Comparison of ENCODE assay signal across 23 cellular contexts in the genomic region with DNA sequence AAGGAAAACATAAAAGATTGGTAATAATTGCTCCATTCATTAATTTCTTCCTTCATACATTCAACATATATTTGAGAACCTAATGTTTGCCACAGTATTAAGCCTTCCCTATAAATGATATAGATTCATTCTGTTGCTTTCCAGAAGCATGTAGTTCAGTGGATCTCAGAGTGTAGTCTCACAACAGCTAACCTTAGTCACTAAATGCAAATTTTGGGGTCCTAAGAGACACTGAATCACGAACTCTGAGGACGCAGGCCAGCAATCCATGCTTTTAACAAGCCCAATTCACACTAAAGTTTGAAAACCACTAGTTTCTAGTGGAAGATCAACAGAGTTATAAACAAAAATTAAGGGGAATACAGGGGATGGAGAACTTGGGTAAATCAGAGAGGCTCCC. TPM values are rescaled to one million over a fixed set of nuclear protein-coding genes. Genes with fewer than 3 reads are reported as not detected.
DNase-seq lines count a peak whose midpoint lies in the region; ATAC-seq lines count a peak whose summit lies in the region.
"Had no signal": no experiment of that assay in that cellular context is flagged by ENCODE, and none has a peak within 500 bp of the region (broad histone marks: within the 10 kb centered on the region; RNA-seq: fewer than 3 reads in every experiment).

No MANE protein-coding gene starts in this region.

- H3K36me3 Mint-ChIP-seq in activated T-cell treated with anti-CD3 and anti-CD28 coated beads, Interleukin-2, amount 50 U/mL, for 72 hours (ENCODE audit: insufficient read depth in 2 of 2) = peaks cover 0 to 8% of the 10 kb centered on the region in 2 donors

- no peak overlapping the region for H3K4me3 Mint-ChIP-seq in activated T-cell treated with anti-CD3 and anti-CD28 coated beads, Interleukin-2, amount 50 U/mL, for 72 hours
- H3K4me3 Mint-ChIP-seq: CD8-positive, alpha-beta memory T cell had no signal

- no peak for ATAC-seq in activated T-cell treated with anti-CD3 and anti-CD28 coated beads, Interleukin-2, amount 50 U/mL, for 72 hours (replicated peaks in 1 of 2)
- peak; percentile 60 for ATAC-seq in HG03159 (IDR thresholded peaks at IDR 0.05; ENCODE audit: unreplicated experiment)
- no peak for ATAC-seq in HG02678 (IDR thresholded peaks at IDR 0.05; ENCODE audit: unreplicated experiment)
- ATAC-seq in HG03460 (IDR thresholded peaks at IDR 0.05; ENCODE audit: unreplicated experiment) = no peak
- ATAC-seq: HepG2, K562 had no signal

- no peaks in the 10 kb centered on the region for H3K9me3 Mint-ChIP-seq in activated T-cell treated with anti-CD3 and anti-CD28 coated beads, Interleukin-2, amount 50 U/mL, for 72 hours
- H3K9me3 Mint-ChIP-seq: CD8-positive, alpha-beta memory T cell had no signal

- H3K4me1 Mint-ChIP-seq in activated T-cell treated with anti-CD3 and anti-CD28 coated beads, Interleukin-2, amount 50 U/mL, for 72 hours (ENCODE audit: low read depth) = peaks cover 7% of the 10 kb centered on the region

- DNase-seq in activated T-cell treated with anti-CD3 and anti-CD28 coated beads, Interleukin-2, amount 50 U/mL, for 72 hours = no peak
- no peak for DNase-seq in activated T-cell treated with anti-CD3 and anti-CD28 coated beads for 4 hours
- no peak for DNase-seq in Kasumi-1 (lab: John Stamatoyannopoulos, UW)
- DNase-seq in COLO829 (ENCODE audit: low spot score) = no peak
- DNase-seq: 8988T; AML-193; C1 segment of cervical spinal cord; CD8-positive, alpha-beta memory T cell; GDM1; NCI-H1092; NCI-H1436 treated with DMSO at 0.1 percent for 48 hours; NCI-H1930; NCI-H748 treated with DMSO at 0.1 percent for 48 hours; PC-9; RPMI8226; SHP77 had no signal

- peak overlapping the region; percentile 4 for H3K27ac Mint-ChIP-seq in activated T-cell treated with anti-CD3 and anti-CD28 coated beads, Interleukin-2, amount 50 U/mL, for 72 hours

- H3K27me3 Mint-ChIP-seq in activated T-cell treated with anti-CD3 and anti-CD28 coated beads, Interleukin-2, amount 50 U/mL, for 72 hours (ENCODE audit: low read depth) = no peaks in the 10 kb centered on the region
- H3K27me3 Mint-ChIP-seq: CD8-positive, alpha-beta memory T cell had no signal

- peak overlapping the region; percentile 70 for H3K27ac ChIP-seq in cingulate gyrus (ENCODE audit: low read depth, low read length)
- H3K27ac ChIP-seq: HL-60, PC-9 had no signal

RNA-seq across cellular contexts. Expression of a gene that starts 7.2 kb away (rescaled TPM):
- 10 to 100 TPM; 32.1 to 33.9 TPM for total RNA-seq in activated T-cell treated with anti-CD3 and anti-CD28 coated beads, Interleukin-2, amount 50 U/mL, for 72 hours

RNA-seq across cellular contexts. Expression of a gene that starts 11.3 kb away (rescaled TPM):
- 10 to 100 TPM; 45.7 to 46.9 TPM for total RNA-seq in activated T-cell treated with anti-CD3 and anti-CD28 coated beads, Interleukin-2, amount 50 U/mL, for 72 hours
